In the genomic region with DNA sequence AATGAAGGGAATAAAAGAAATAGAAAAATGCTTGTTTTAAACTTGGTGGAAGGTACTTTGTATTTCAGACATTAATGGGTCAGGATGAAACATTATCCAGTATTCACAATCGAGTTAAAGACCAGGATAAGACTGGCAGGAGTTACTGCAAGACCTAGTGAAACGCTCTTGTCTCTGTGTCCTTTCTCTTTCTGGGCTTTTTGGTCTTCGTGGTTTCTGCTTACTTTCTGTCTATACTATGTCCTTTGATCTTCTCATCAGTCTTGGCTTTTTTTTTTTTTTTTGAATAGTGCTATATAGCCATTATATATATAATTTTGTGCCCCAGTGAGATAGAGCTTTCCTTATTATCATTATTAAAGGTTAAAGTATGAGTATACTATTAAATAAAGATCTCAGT, we compare ENCODE assay signal across 14 cellular contexts.
"Had no signal": no experiment of that assay in that cellular context is flagged by ENCODE, and none has a peak within 500 bp of the region (broad histone marks: within the 10 kb centered on the region; RNA-seq: fewer than 3 reads in every experiment).

No MANE protein-coding gene starts in this region.

- H3K27me3 Mint-ChIP-seq: activated B cell treated with CpG ODN at 0.5 μM for 24 hours, memory B cell had no signal

- H2AFZ ChIP-seq: parathyroid adenoma had no signal

- H3K9ac ChIP-seq: parathyroid adenoma had no signal

- ATAC-seq: left ventricle myocardium superior, mucosa of descending colon, natural killer cell had no signal

- H3K4me3 Mint-ChIP-seq: activated B cell treated with CpG ODN at 0.5 μM for 24 hours, memory B cell, natural killer cell had no signal

- H3K9me3 ChIP-seq: colonic mucosa, esophagus squamous epithelium, mucosa of descending colon, neutrophil, tibial artery had no signal

- H3K9me3 Mint-ChIP-seq: activated B cell treated with CpG ODN at 0.5 μM for 24 hours, memory B cell, natural killer cell had no signal

- H3K4me1 Mint-ChIP-seq: activated B cell treated with CpG ODN at 0.5 μM for 24 hours, memory B cell had no signal

- H3K27me3 ChIP-seq: colonic mucosa, esophagus squamous epithelium, neutrophil, tibial artery had no signal

- DNase-seq: activated B cell treated with CpG ODN at 0.5 μM for 24 hours; activated CD4-positive, alpha-beta T cell treated with anti-CD3 and anti-CD28 coated beads, Interleukin-2, amount 50 U/mL, for 1 hour; colonic mucosa; esophagus squamous epithelium; hippocampal formation; left ventricle myocardium superior; mucosa of descending colon; natural killer cell; stimulated activated CD4-positive, alpha-beta T cell treated with anti-CD3 and anti-CD28 coated beads, Interleukin-12 subunit alpha, Interleukin-12 subunit beta, amount 100 ng/mL, for 4 hours; stimulated activated CD4-positive, alpha-beta T cell treated with anti-CD3 and anti-CD28 coated beads, Interleukin-2, amount 100 ng/mL, for 24 hours; tibial artery had no signal

- H3K27ac Mint-ChIP-seq: activated B cell treated with CpG ODN at 0.5 μM for 24 hours, memory B cell had no signal

- H3K27ac ChIP-seq: colonic mucosa, esophagus squamous epithelium, neutrophil, parathyroid adenoma, tibial artery had no signal

- H3K4me1 ChIP-seq: colonic mucosa had no signal

- H3K4me3 ChIP-seq: colonic mucosa, esophagus squamous epithelium, mucosa of descending colon, tibial artery had no signal
